8 cellular contexts compared by ENCODE assay signal in the genomic region with DNA sequence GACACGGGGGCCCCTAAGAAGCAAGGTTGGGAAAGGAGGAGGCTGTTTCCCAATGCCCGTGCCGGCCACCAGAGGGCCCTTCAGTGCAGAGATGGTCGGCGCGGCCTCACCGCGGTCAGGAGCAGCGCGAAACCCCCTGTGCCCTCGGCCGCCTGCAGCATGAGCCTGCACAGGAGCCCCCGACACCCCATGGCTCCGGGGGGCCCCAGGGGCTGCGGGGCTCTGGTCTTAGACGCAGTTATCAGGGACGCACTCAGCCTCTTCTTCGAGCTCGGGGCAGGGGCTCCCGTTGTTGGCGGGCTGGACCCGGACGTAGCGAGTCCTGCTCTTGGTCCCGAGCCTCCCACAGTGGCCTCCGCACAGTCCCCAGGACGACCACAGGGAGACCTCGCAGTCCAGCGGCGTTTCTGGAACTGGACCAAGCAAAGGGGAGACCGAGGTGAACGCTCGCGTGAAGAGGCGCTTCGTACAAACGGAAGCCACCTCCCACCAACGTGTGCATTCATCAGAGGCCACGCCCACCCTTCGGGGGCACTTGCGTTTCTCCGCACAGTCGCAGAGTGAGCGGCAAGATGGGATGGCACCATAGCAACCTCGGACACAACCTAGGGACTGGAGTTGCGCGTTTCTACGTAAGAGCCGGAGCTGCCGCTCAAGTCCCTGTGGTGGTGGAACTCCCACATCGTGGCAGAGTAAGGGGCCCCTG. TPM values are rescaled to one million over a fixed set of nuclear protein-coding genes. Genes with fewer than 3 reads are reported as not detected.
DNase-seq lines count a peak whose midpoint lies in the region; ATAC-seq and TF ChIP-seq lines count a peak whose summit lies in the region.

No MANE protein-coding gene starts in this region.

- no peak overlapping the region for H3K27ac Mint-ChIP-seq in GM23338

- H3K79me2 ChIP-seq in GM23338 (replicated peaks; ENCODE audit: insufficient read depth) (no peaks in the 10 kb centered on the region), osteoblast (ENCODE audit: insufficient read depth, low read length) (no peaks in the 10 kb centered on the region)

- H3K4me1 ChIP-seq in GM23338 (ENCODE audit: insufficient read depth): no peaks in the 10 kb centered on the region
- no peaks in the 10 kb centered on the region for H3K4me1 ChIP-seq in osteoblast (ENCODE audit: insufficient read depth, low read length)
- H3K4me1 ChIP-seq in thoracic aorta (ENCODE audit: control insufficient read depth in 1 of 2, low read depth in 2 of 2): peaks cover 7 to 21% of the 10 kb centered on the region in 2 donors

- H3K4me3 Mint-ChIP-seq in GM23338: peak overlapping the region; percentile 67

- H3K4me1 Mint-ChIP-seq in GM23338: peaks cover 5% of the 10 kb centered on the region; the same call in 2 of the 3 replicates

- H3K36me3 Mint-ChIP-seq in GM23338 (ENCODE audit: low read depth): peaks cover 3% of the 10 kb centered on the region; the same call in 1 of the 3 replicates

- peaks cover 3% of the 10 kb centered on the region for H3K9me3 Mint-ChIP-seq in GM23338

- no peaks in the 10 kb centered on the region for H3F3A ChIP-seq in GM23338 (replicated peaks; ENCODE audit: low read depth)

- H3K4me3 ChIP-seq in GM23338: peak overlapping the region; percentile 62
- H3K4me3 ChIP-seq in LNCaP clone FGC (ENCODE audit: low read depth, low read length): peak overlapping the region; percentile 57
- peak overlapping the region; percentile 73 for H3K4me3 ChIP-seq in osteoblast (ENCODE audit: insufficient read depth, low read length)
- peak overlapping the region; percentile 89 for H3K4me3 ChIP-seq in thoracic aorta

- ATAC-seq in GM23338 (peak; percentile 70), thoracic aorta (ENCODE audit: insufficient number of reproducible peaks, low FRiP score, low read depth) (peak; percentile 46)

- H3K4me2 ChIP-seq in GM23338 (peak overlapping the region; percentile 80), osteoblast (ENCODE audit: insufficient read depth, low read length) (peak overlapping the region; percentile 80)

- H3K9me2 ChIP-seq in GM23338 (ENCODE audit: insufficient read depth): no peaks in the 10 kb centered on the region

- H3K27ac ChIP-seq in GM23338 (ENCODE audit: low read depth): no peak overlapping the region
- H3K27ac ChIP-seq in osteoblast (ENCODE audit: low read depth, low read length): no peak overlapping the region
- H3K27ac ChIP-seq in thoracic aorta: no peak overlapping the region

- DNase-seq in ELF-1 (ENCODE audit: low read depth, low spot score) (peak; percentile 89), GM23338 (ENCODE audit: low spot score) (peak; percentile 98), LNCaP clone FGC (ENCODE audit: low read depth) (peak; percentile 96), SIG-M5 (lab: John Stamatoyannopoulos, UW) (peak; percentile 49), glomerular visceral epithelial cell (ENCODE audit: extremely low spot score) (peak; percentile 63), osteoblast (ENCODE audit: insufficient read length, low spot score, missing footprints) (peak; percentile 96), thoracic aorta (ENCODE audit: low spot score) (no peak)
- DNase-seq in activated gamma-delta T cell treated with anti-CD3 and anti-CD28 coated beads, Interleukin-2, amount 50 U/mL, for 16 hours (ENCODE audit: low read depth): peak; percentile 78

- H3K27me3 ChIP-seq in GM23338 (ENCODE audit: insufficient read depth) (peaks cover 48% of the 10 kb centered on the region), osteoblast (ENCODE audit: insufficient read depth, low read length) (peaks cover 27% of the 10 kb centered on the region), thoracic aorta (replicated peaks; ENCODE audit: insufficient read depth) (peaks cover 13% of the 10 kb centered on the region)

- no peaks in the 10 kb centered on the region for H4K20me1 ChIP-seq in GM23338 (replicated peaks; ENCODE audit: insufficient read depth)
- H4K20me1 ChIP-seq in osteoblast (ENCODE audit: insufficient read depth, low read length): peaks cover 10% of the 10 kb centered on the region

- H2AFZ ChIP-seq in GM23338: peak overlapping the region; percentile 95
- H2AFZ ChIP-seq in osteoblast (ENCODE audit: low read length): peak overlapping the region; percentile 79

- no peaks in the 10 kb centered on the region for H3K9me3 ChIP-seq in osteoblast (ENCODE audit: low read depth, low read length)
- no peaks in the 10 kb centered on the region for H3K9me3 ChIP-seq in thoracic aorta

- H3K36me3 ChIP-seq in GM23338 (ENCODE audit: insufficient read depth) (no peaks in the 10 kb centered on the region), osteoblast (ENCODE audit: insufficient read depth, low read length) (no peaks in the 10 kb centered on the region), thoracic aorta (no peaks in the 10 kb centered on the region)

- peaks cover 59% of the 10 kb centered on the region for H3K27me3 Mint-ChIP-seq in GM23338 (ENCODE audit: insufficient read depth, low read depth, poor library complexity)

- TF ChIP-seq CTCF in GM23338 (conservative IDR thresholded peaks at IDR 0.05; ENCODE audit: low read depth in 2 of 2): peak; percentile 79 to 82
- peak; percentile 82 for TF ChIP-seq CTCF in LNCaP clone FGC (IDR thresholded peaks at IDR 0.05; ENCODE audit: control insufficient read depth, extremely low read depth, insufficient read depth)
- TF ChIP-seq CTCF in osteoblast (IDR thresholded peaks at IDR 0.05; ENCODE audit: extremely low read depth, low read depth, low read length): peak; percentile 84
- peak; percentile 93 for TF ChIP-seq CTCF in thoracic aorta (IDR thresholded peaks at IDR 0.05)

TF ChIP-seq in GM23338, 12 proteins besides CTCF, POLR2A, EP300 and RAD21:
- peak; percentile 54; the same call in 1 of the 2 replicates for TF ChIP-seq POLR2AphosphoS5 (IDR thresholded peaks at IDR 0.05; ENCODE audit: low read depth)
- TF ChIP-seq CREB1 (CRISPR knock-in tag; IDR thresholded peaks at IDR 0.05; ENCODE audit: low read depth): no peak

RNA-seq across cellular contexts. Expression of gene SPON2, which starts 5.0 kb away (rescaled TPM):
- total RNA-seq in GM23338 (2014; rRNA removed; shearing (Covaris generic)): 2.1 and 2.2 TPM in 2 replicates
- polyA plus RNA-seq in GM23338 (2016; fragmentation: Nextera tagmentation; extraction: Ambion mirVana): 1.2 and 2.4 TPM in 2 replicates
- 29.8 and 38.7 TPM in 2 replicates for total RNA-seq in osteoblast
- 10 to 100 TPM; 15.2 to 18.4 TPM for total RNA-seq in thoracic aorta

RNA-seq across cellular contexts. Expression of gene RNF212, which starts 54.0 kb away (rescaled TPM):
- total RNA-seq in GM23338 (2014; rRNA removed; shearing (Covaris generic)): 11.8 and 20.6 TPM in 2 replicates
- 17.0 and 19.7 TPM in 2 replicates for polyA plus RNA-seq in GM23338 (2016; fragmentation: Nextera tagmentation; extraction: Ambion mirVana)
- 7.1 and 7.6 TPM in 2 replicates for total RNA-seq in osteoblast
- 1 to 10 TPM; 1.2 to 2.4 TPM for total RNA-seq in thoracic aorta
